In the genomic region with DNA sequence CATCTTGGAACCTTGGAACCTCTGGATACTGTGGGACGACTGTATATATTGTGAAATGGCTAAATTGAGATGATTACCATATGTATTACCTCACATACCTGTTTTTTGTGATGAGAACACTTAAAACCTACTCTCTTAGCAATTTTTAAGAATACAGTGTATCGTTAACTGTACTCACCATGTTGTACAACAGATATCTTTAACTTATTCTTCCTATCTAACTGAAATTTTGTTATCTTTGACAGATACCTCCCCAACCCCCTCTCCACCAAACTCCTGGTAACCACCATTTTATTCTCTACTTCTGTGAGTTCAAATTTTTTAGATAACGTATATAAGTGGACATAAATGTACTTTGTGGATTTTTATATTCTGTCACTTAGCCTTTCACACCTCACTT, we compare ENCODE assay signal across 32 cellular contexts.
"Had no signal": no experiment of that assay in that cellular context is flagged by ENCODE, and none has a peak within 500 bp of the region (broad histone marks: within the 10 kb centered on the region; RNA-seq: fewer than 3 reads in every experiment).

No MANE protein-coding gene starts in this region.

- H3K9me3 ChIP-seq: adrenal gland, SJSA1, SK-N-SH had no signal

- H3K9me2 ChIP-seq: SK-N-SH had no signal

- H3K4me1 Mint-ChIP-seq: activated T-helper 17 cell treated with anti-CD3 and anti-CD28 coated beads, Interleukin-2, amount 50 U/mL, for 72 hours had no signal

- H3K4me3 Mint-ChIP-seq: activated CD8-positive, alpha-beta T cell treated with anti-CD3 and anti-CD28 coated beads for 36 hours; activated T-cell treated with anti-CD3 and anti-CD28 coated beads, Interleukin-2, amount 50 U/mL, for 72 hours; activated T-helper 17 cell treated with anti-CD3 and anti-CD28 coated beads, Interleukin-2, amount 50 U/mL, for 72 hours; brain; T-helper 1 cell treated with Interleukin-12 subunit alpha and Interleukin-12 subunit beta and Interleukin-4 antibody, amounts not matched to agents 30 μg/mL and 1 μg/mL, for 36 hours; T-helper 2 cell treated with Interferon-gamma antibody and Interleukin-4, amounts not matched to agents 5 μg/mL and 100 μg/mL, for 36 hours had no signal

- H3K9ac ChIP-seq: KMS-11, SK-N-SH had no signal

- H3K36me3 ChIP-seq: adrenal gland, SJSA1 had no signal

- H3K27ac Mint-ChIP-seq: activated CD8-positive, alpha-beta T cell treated with anti-CD3 and anti-CD28 coated beads for 36 hours; activated naive CD4-positive, alpha-beta T cell treated with anti-CD3 and anti-CD28 coated beads, Interleukin-2, amount 50 U/mL, for 72 hours; activated T-cell treated with anti-CD3 and anti-CD28 coated beads, Interleukin-2, amount 50 U/mL, for 72 hours; activated T-helper 17 cell treated with anti-CD3 and anti-CD28 coated beads, Interleukin-2, amount 50 U/mL, for 72 hours; brain; T-helper 1 cell treated with Interleukin-12 subunit alpha and Interleukin-12 subunit beta and Interleukin-4 antibody, amounts not matched to agents 30 μg/mL and 1 μg/mL, for 36 hours; T-helper 2 cell treated with Interferon-gamma antibody and Interleukin-4, amounts not matched to agents 5 μg/mL and 100 μg/mL, for 36 hours had no signal

- DNase-seq: activated CD4-positive, alpha-beta T cell treated with anti-CD3 and anti-CD28 coated beads for 1 hour; activated CD4-positive, alpha-beta T cell treated with anti-CD3 and anti-CD28 coated beads for 48 hours; activated CD4-positive, alpha-beta T cell treated with anti-CD3 and anti-CD28 coated beads, Interleukin-2, amount 50 U/mL, for 4 hours; activated CD8-positive, alpha-beta T cell treated with anti-CD3 and anti-CD28 coated beads for 36 hours; activated effector memory CD4-positive, alpha-beta T cell treated with anti-CD3 and anti-CD28 coated beads, Interleukin-2, amount 50 U/mL, for 16 hours; activated naive CD4-positive, alpha-beta T cell treated with Interleukin-2 at 50 U/mL for 16 hours; activated T-cell treated with anti-CD3 and anti-CD28 coated beads, Interleukin-2, amount 50 U/mL, for 1 hour; activated T-cell treated with anti-CD3 and anti-CD28 coated beads, Interleukin-2, amount 50 U/mL, for 72 hours; adrenal gland; anterior cingulate cortex; central memory CD4-positive, alpha-beta T cell; NCI-H1092 treated with DMSO at 0.1 percent for 48 hours; NCI-H1417; NCI-H146; NCI-H187; NCI-H2029 treated with DMSO at 0.1 percent for 48 hours; NCI-H2107; NCI-H2171; NCI-H510A; NCI-H526; NCI-H748 treated with DMSO at 0.1 percent for 48 hours; NK-92 treated with Interleukin-12 subunit alpha and Interleukin-12 subunit beta, amount 100 ng/mL, for 24 hours; SHP77; SK-N-SH had no signal

- H3K4me2 ChIP-seq: KMS-11, SK-N-SH had no signal

- H3K4me1 ChIP-seq: adrenal gland, SJSA1 had no signal

- H3K9me3 Mint-ChIP-seq: activated CD8-positive, alpha-beta T cell treated with anti-CD3 and anti-CD28 coated beads for 36 hours; activated naive CD4-positive, alpha-beta T cell treated with anti-CD3 and anti-CD28 coated beads, Interleukin-2, amount 50 U/mL, for 72 hours; activated T-cell treated with anti-CD3 and anti-CD28 coated beads, Interleukin-2, amount 50 U/mL, for 72 hours; activated T-helper 17 cell treated with anti-CD3 and anti-CD28 coated beads, Interleukin-2, amount 50 U/mL, for 72 hours; T-helper 1 cell treated with Interleukin-12 subunit alpha and Interleukin-12 subunit beta and Interleukin-4 antibody, amounts not matched to agents 30 μg/mL and 1 μg/mL, for 36 hours; T-helper 2 cell treated with Interferon-gamma antibody and Interleukin-4, amounts not matched to agents 5 μg/mL and 100 μg/mL, for 36 hours had no signal

- H3K27me3 Mint-ChIP-seq: activated CD8-positive, alpha-beta T cell treated with anti-CD3 and anti-CD28 coated beads for 36 hours; activated T-helper 17 cell treated with anti-CD3 and anti-CD28 coated beads, Interleukin-2, amount 50 U/mL, for 72 hours had no signal

- FAIRE-seq: TTC549 had no signal

- H3K4me3 ChIP-seq: adrenal gland, SJSA1 had no signal

- H3K27me3 ChIP-seq: adrenal gland, SJSA1 had no signal

- H3K27ac ChIP-seq: adrenal gland, KMS-11, SJSA1 had no signal

- ATAC-seq: activated CD8-positive, alpha-beta T cell treated with anti-CD3 and anti-CD28 coated beads for 36 hours; activated naive CD4-positive, alpha-beta T cell treated with anti-CD3 and anti-CD28 coated beads, Interleukin-2, amount 50 U/mL, for 72 hours; activated T-cell treated with anti-CD3 and anti-CD28 coated beads, Interleukin-2, amount 50 U/mL, for 72 hours; activated T-helper 17 cell treated with anti-CD3 and anti-CD28 coated beads, Interleukin-2, amount 50 U/mL, for 72 hours had no signal
